8 cellular contexts compared by ENCODE assay signal in genomic region chr7:8035647-8036518, GRCh38.
DNase-seq lines count a peak whose midpoint lies in the region; ATAC-seq and TF ChIP-seq lines count a peak whose summit lies in the region.

No MANE protein-coding gene starts in this region.

- no peaks in the 10 kb centered on the region for H3K36me3 ChIP-seq in A673 (ENCODE audit: insufficient read depth, low read length, poor library complexity, severe bottlenecking)
- H3K36me3 ChIP-seq in Panc1 (ENCODE audit: control insufficient read depth, insufficient read depth, low read length): no peaks in the 10 kb centered on the region
- H3K36me3 ChIP-seq in esophagus squamous epithelium: peaks cover 0 to 10% (median 0%) of the 10 kb centered on the region in 3 donors
- H3K36me3 ChIP-seq in psoas muscle (ENCODE audit: insufficient read depth in 1 of 2, low read depth in 1 of 2): no peaks in the 10 kb centered on the region

- no peak overlapping the region for H3K27ac ChIP-seq in A673 (ENCODE audit: low read depth, low read length, poor library complexity, severe bottlenecking)
- H3K27ac ChIP-seq in Panc1 (ENCODE audit: low read length): no peak overlapping the region
- H3K27ac ChIP-seq in esophagus squamous epithelium: peak overlapping the region in 1 of 4 donors; percentile 7
- no peak overlapping the region for H3K27ac ChIP-seq in psoas muscle

- TF ChIP-seq POLR2A in esophagus squamous epithelium (IDR thresholded peaks at IDR 0.05): no peak

- intact Hi-C loops in A673 (cut with micrococcal nuclease; ENCODE audit: unreplicated experiment) (no loop called here), Panc1 (cut with micrococcal nuclease; ENCODE audit: unreplicated experiment) (no loop called here), esophagus squamous epithelium (cut with DNase I) (no loop called here), psoas muscle (cut with DNase I) (no loop called here)

- in situ Hi-C loops in Panc1 (cut with HindIII; ENCODE audit: low pct_unique_long_range_greater_than_20kb, low sequenced_read_pairs): no loop called here

- BruUV-seq in A673 (replicated peaks; lab: Mats Ljungman, UMichigan): no TSS peak
- no TSS peak for BruUV-seq in Panc1 (replicated peaks; lab: Mats Ljungman, UMichigan)

- peak; percentile 55 for TF ChIP-seq CTCF in A673 (conservative IDR thresholded peaks at IDR 0.05; ENCODE audit: low read depth, low read length)
- TF ChIP-seq CTCF in Panc1 (IDR thresholded peaks at IDR 0.05): peak; percentile 80
- peak in 5 of 6 experiments; percentile 4 to 61 (median 26) for TF ChIP-seq CTCF in esophagus squamous epithelium (IDR thresholded peaks at IDR 0.05)
- TF ChIP-seq CTCF in psoas muscle (IDR thresholded peaks at IDR 0.05): peak; percentile 16

- WGBS in esophagus squamous epithelium, 2 donors: 83% methylated on average over 2 of the region's 2 CpGs; no CpG with 5 or more reads in 1 of the 2 donors
- 94 to 100% (median 96%) methylated on average over 2 of the region's 2 CpGs for WGBS in psoas muscle, 3 donors

- no peaks in the 10 kb centered on the region for H3K9me3 ChIP-seq in A673 (ENCODE audit: low read depth, low read length, poor library complexity, severe bottlenecking)
- no peaks in the 10 kb centered on the region for H3K9me3 ChIP-seq in Panc1 (ENCODE audit: control insufficient read depth, insufficient read depth, low read depth, low read length)
- no peaks in the 10 kb centered on the region for H3K9me3 ChIP-seq in esophagus squamous epithelium
- H3K9me3 ChIP-seq in psoas muscle: peaks cover 11% of the 10 kb centered on the region

- DNase-seq in A673 (ENCODE audit: low spot score) (peak; percentile 40), GM03348 (ENCODE audit: low spot score) (peak; percentile 25), Panc1 (ENCODE audit: low read depth, low spot score) (peak; percentile 12), esophagus squamous epithelium (lab: John Stamatoyannopoulos, UW) (no peak), psoas muscle (no peak)
- DNase-seq in effector CD8-positive, alpha-beta T cell (lab: John Stamatoyannopoulos, UW): no peak

- CTCF ChIA-PET in A673 (lab: Charles Lee) (interaction anchor here (0.7 kb wide), 1 partner anchor 354 kb away, joined by 3 read pairs; no protein-coding TSS in a partner anchor), Panc1 (lab: Charles Lee) (interaction anchor here (0.5 to 0.9 kb wide), 2 partner anchors 65 to 355 kb away, joined by 4 to 6 read pairs; no protein-coding TSS in a partner anchor)

- H3K27me3 ChIP-seq in A673 (replicated peaks; ENCODE audit: insufficient read depth, low read depth, low read length, poor library complexity): no peaks in the 10 kb centered on the region
- no peaks in the 10 kb centered on the region for H3K27me3 ChIP-seq in Panc1 (ENCODE audit: control insufficient read depth, insufficient read depth, low read length)
- no peaks in the 10 kb centered on the region for H3K27me3 ChIP-seq in esophagus squamous epithelium
- no peaks in the 10 kb centered on the region for H3K27me3 ChIP-seq in psoas muscle (ENCODE audit: insufficient read depth in 3 of 3, low read length in 2 of 3)

- H3K4me1 ChIP-seq in A673 (ENCODE audit: insufficient read depth, low read length, poor library complexity, severe bottlenecking): no peaks in the 10 kb centered on the region
- no peaks in the 10 kb centered on the region for H3K4me1 ChIP-seq in Panc1 (ENCODE audit: control insufficient read depth, insufficient read depth, low read length)
- peaks cover 0 to 6% (median 0%) of the 10 kb centered on the region in 3 donors for H3K4me1 ChIP-seq in esophagus squamous epithelium
- H3K4me1 ChIP-seq in psoas muscle: no peaks in the 10 kb centered on the region

- ATAC-seq in HG03060 (IDR thresholded peaks at IDR 0.05; ENCODE audit: low read depth, unreplicated experiment): peak; percentile 83
- peak; percentile 94 for ATAC-seq in Panc1
- ATAC-seq in psoas muscle: peak in 1 of 4 donors; percentile 40
- no peak for ATAC-seq in GM18907 (IDR thresholded peaks at IDR 0.05; ENCODE audit: unreplicated experiment)

- POLR2A ChIA-PET in A673 (lab: Charles Lee; ENCODE audit: low non-redundant PET): no interaction called here
- POLR2A ChIA-PET in Panc1 (lab: Charles Lee): no interaction called here

- H3K4me3 ChIP-seq in A673 (ENCODE audit: low read depth, low read length, poor library complexity, severe bottlenecking) (no peak overlapping the region), Panc1 (ENCODE audit: low read depth in 2 of 2, low read length in 2 of 2) (no peak overlapping the region), esophagus squamous epithelium (no peak overlapping the region), psoas muscle (no peak overlapping the region)

Comparison
In these comparisons a context has a peak if more than half of its experiments do, and no peak if none do; other contexts are left out.
1. DNase-seq: peak in A673 (single experiment), GM03348 (single experiment) and Panc1 (single experiment); none in esophagus squamous epithelium (single experiment), psoas muscle (0 of 2) and effector CD8-positive, alpha-beta T cell (single experiment).
2. CTCF ChIP-seq: peak in every context shown above with its lines; median percentile 80 in Panc1; 55 in A673; 26 in esophagus squamous epithelium; 16 in psoas muscle.